ENCODE assay signal across 1 cellular context in genomic region chr14:35404246-35404495, GRCh38.
TF ChIP-seq lines count a peak whose summit lies in the region.

No MANE protein-coding gene starts in this region.

TF ChIP-seq in K562, 482 proteins besides CTCF, POLR2A, EP300 and RAD21 (continued from another document):
- TF ChIP-seq ATF6 (CRISPR knock-in tag; IDR thresholded peaks at IDR 0.05) (no peak), ATF1 (CRISPR knock-in tag; IDR thresholded peaks at IDR 0.05) (no peak), ATF1 (tag; IDR thresholded peaks at IDR 0.05) (no peak), GTF2B (IDR thresholded peaks at IDR 0.05; ENCODE audit: extremely low read depth, insufficient read length) (no peak), ZBTB2 (IDR thresholded peaks at IDR 0.05) (no peak), PYGO2 (tag; IDR thresholded peaks at IDR 0.05) (no peak), ETV6 (IDR thresholded peaks at IDR 0.05; ENCODE audit: borderline replicate concordance in 1 of 2, low read depth in 2 of 2, low read length in 1 of 2) (no peak), ETV6 (CRISPR knock-in tag; IDR thresholded peaks at IDR 0.05; ENCODE audit: borderline replicate concordance) (no peak), MEF2A (IDR thresholded peaks at IDR 0.05; ENCODE audit: control insufficient read depth, low read depth, low read length) (no peak), ZNF639 (CRISPR knock-in tag; conservative IDR thresholded peaks at IDR 0.05 in 1 of 2, IDR thresholded peaks at IDR 0.05 in 1 of 2) (peak in 1 of 2 experiments; percentile 47; a peak in 1 of 4 replicates), GABPA (tag; conservative IDR thresholded peaks at IDR 0.05; ENCODE audit: low read depth) (peak; percentile 27; the same call in 1 of the 2 replicates), PRDM10 (IDR thresholded peaks at IDR 0.05; ENCODE audit: partially characterized antibody) (no peak), ZNF77 (CRISPR knock-in tag; IDR thresholded peaks at IDR 0.05) (no peak), CREB1 (IDR thresholded peaks at IDR 0.05) (no peak), CREB1 (CRISPR knock-in tag; IDR thresholded peaks at IDR 0.05) (no peak), ZNF583 (CRISPR knock-in tag; IDR thresholded peaks at IDR 0.05) (no peak), PTRF (tag; IDR thresholded peaks at IDR 0.05) (no peak)
